ENCODE assay signal across 1 cellular context in the genomic region with DNA sequence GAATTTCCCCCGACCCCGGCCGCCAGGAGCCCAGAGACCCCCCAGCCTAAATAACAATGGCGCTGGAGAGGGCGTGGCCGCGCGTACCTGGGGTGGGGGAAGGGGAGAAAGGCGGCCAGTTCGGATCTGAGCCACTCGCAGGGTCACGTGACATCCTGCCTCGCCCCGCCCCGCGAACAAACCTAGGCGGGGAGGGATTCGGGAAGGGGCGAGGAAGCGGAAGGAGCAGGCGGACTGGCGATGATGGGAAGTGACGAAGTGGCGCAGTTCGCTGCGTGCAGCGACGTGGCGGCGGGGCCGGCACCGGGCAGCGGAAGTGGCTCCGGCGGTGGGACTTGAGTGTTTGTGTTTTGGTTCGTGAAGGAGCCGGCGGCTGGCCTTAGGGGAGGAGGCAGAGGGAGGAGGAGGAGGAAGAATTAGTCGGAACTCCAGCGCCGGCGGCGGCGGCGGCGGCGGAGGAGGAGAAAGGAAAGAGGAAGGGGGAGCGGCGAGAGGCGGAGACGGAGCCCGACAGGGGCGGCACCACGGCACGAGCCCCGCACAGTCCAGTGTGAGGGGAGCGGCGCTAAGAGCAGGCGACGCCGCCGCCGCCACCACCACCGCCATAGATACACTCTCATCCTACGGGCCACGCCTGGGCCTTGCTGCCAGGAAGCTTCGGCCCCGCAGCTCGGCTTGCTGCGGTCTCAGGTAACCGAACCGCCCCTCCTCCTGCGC.
TF ChIP-seq lines count a peak whose summit lies in the region.

A gene with protein sequence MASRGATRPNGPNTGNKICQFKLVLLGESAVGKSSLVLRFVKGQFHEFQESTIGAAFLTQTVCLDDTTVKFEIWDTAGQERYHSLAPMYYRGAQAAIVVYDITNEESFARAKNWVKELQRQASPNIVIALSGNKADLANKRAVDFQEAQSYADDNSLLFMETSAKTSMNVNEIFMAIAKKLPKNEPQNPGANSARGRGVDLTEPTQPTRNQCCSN (plus strand): TSS at position 266 of the 717 bp plus-strand sequence. CDS start 3,802 bp downstream, outside the sequence.

TF ChIP-seq in HepG2, 621 proteins besides CTCF, POLR2A, EP300 and RAD21 (continued from another document and continues in another):
- TF ChIP-seq, protein P1, sequence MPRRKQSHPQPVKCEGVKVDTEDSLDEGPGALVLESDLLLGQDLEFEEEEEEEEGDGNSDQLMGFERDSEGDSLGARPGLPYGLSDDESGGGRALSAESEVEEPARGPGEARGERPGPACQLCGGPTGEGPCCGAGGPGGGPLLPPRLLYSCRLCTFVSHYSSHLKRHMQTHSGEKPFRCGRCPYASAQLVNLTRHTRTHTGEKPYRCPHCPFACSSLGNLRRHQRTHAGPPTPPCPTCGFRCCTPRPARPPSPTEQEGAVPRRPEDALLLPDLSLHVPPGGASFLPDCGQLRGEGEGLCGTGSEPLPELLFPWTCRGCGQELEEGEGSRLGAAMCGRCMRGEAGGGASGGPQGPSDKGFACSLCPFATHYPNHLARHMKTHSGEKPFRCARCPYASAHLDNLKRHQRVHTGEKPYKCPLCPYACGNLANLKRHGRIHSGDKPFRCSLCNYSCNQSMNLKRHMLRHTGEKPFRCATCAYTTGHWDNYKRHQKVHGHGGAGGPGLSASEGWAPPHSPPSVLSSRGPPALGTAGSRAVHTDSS (CRISPR knock-in tag; conservative IDR thresholded peaks at IDR 0.05) = no peak
- TF ChIP-seq ZNF292 (CRISPR knock-in tag; IDR thresholded peaks at IDR 0.05; ENCODE audit: borderline replicate concordance, low read depth) = peak; percentile 35; the same call in 1 of the 2 replicates
- TF ChIP-seq, protein P2, sequence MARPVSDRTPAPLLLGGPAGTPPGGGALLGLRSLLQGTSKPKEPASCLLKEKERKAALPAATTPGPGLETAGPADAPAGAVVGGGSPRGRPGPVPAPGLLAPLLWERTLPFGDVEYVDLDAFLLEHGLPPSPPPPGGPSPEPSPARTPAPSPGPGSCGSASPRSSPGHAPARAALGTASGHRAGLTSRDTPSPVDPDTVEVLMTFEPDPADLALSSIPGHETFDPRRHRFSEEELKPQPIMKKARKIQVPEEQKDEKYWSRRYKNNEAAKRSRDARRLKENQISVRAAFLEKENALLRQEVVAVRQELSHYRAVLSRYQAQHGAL (CRISPR knock-in tag; IDR thresholded peaks at IDR 0.05; ENCODE audit: not compliant biosample characterization) = no peak
- TF ChIP-seq HOXD1 (CRISPR knock-in tag; IDR thresholded peaks at IDR 0.05) = 0 out of 2 replicates have a peak, but pooled peaks have one; percentile 30
- no peak for TF ChIP-seq JDP2 (CRISPR knock-in tag; IDR thresholded peaks at IDR 0.05; ENCODE audit: borderline replicate concordance)
- TF ChIP-seq ZNF530 (CRISPR knock-in tag; IDR thresholded peaks at IDR 0.05; ENCODE audit: low read depth) = no peak
- TF ChIP-seq AGO2 (optimal IDR thresholded peaks at IDR 0.05; ENCODE audit: low read depth, low read length) = peak; percentile 87
- peak; percentile 55; the same call in 1 of the 2 replicates for TF ChIP-seq MYC (CRISPR knock-in tag; IDR thresholded peaks at IDR 0.05; ENCODE audit: borderline replicate concordance)
- TF ChIP-seq ZFP36L2 (CRISPR knock-in tag; IDR thresholded peaks at IDR 0.05) = no peak
- TF ChIP-seq ZNF20 (CRISPR knock-in tag; IDR thresholded peaks at IDR 0.05) = no peak
- peak; percentile 18; the same call in 1 of the 2 replicates for TF ChIP-seq ZNF644 (CRISPR knock-in tag; IDR thresholded peaks at IDR 0.05; ENCODE audit: low read depth)
- peak; percentile 41 for TF ChIP-seq U2AF1 (optimal IDR thresholded peaks at IDR 0.05; ENCODE audit: low read depth, low read length)
- TF ChIP-seq TBL1XR1 (IDR thresholded peaks at IDR 0.05; ENCODE audit: borderline replicate concordance, low read length, partially characterized antibody) = peak; percentile 52
- no peak for TF ChIP-seq MTA1 (CRISPR knock-in tag; IDR thresholded peaks at IDR 0.05; ENCODE audit: borderline replicate concordance)
- TF ChIP-seq, protein P3, sequence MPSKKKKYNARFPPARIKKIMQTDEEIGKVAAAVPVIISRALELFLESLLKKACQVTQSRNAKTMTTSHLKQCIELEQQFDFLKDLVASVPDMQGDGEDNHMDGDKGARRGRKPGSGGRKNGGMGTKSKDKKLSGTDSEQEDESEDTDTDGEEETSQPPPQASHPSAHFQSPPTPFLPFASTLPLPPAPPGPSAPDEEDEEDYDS (CRISPR knock-in tag; IDR thresholded peaks at IDR 0.05) = peak; percentile 85
- peak; percentile 56; the same call in 1 of the 2 replicates for TF ChIP-seq ZNF263 (CRISPR knock-in tag; IDR thresholded peaks at IDR 0.05)
- no peak for TF ChIP-seq MBNL3 (CRISPR knock-in tag; conservative IDR thresholded peaks at IDR 0.05)
- TF ChIP-seq HIVEP1 (CRISPR knock-in tag; IDR thresholded peaks at IDR 0.05) = no peak
- no peak for TF ChIP-seq MED13 (CRISPR knock-in tag; IDR thresholded peaks at IDR 0.05)
- TF ChIP-seq TEAD3 (CRISPR knock-in tag; optimal IDR thresholded peaks at IDR 0.05; ENCODE audit: borderline replicate concordance) = peak; percentile 61
- TF ChIP-seq U2AF2 (IDR thresholded peaks at IDR 0.05; ENCODE audit: low read depth, low read length) = no peak
- no peak for TF ChIP-seq SMYD3 (CRISPR knock-in tag; IDR thresholded peaks at IDR 0.05)
- no peak for TF ChIP-seq ZNF484 (CRISPR knock-in tag; IDR thresholded peaks at IDR 0.05; ENCODE audit: borderline replicate concordance, low read depth)
- TF ChIP-seq CREM (IDR thresholded peaks at IDR 0.05) = peak; percentile 91
- TF ChIP-seq CREM (CRISPR knock-in tag; IDR thresholded peaks at IDR 0.05) = no peak
- TF ChIP-seq YY1 (IDR thresholded peaks at IDR 0.05; ENCODE audit: insufficient read depth, insufficient replicate concordance, low read depth, low read length) = peak; percentile 92
- TF ChIP-seq ZNF841 (CRISPR knock-in tag; IDR thresholded peaks at IDR 0.05; ENCODE audit: borderline replicate concordance) = no peak
- TF ChIP-seq ZNF850 (CRISPR knock-in tag; conservative IDR thresholded peaks at IDR 0.05) = no peak
- no peak for TF ChIP-seq ZNF772 (CRISPR knock-in tag; IDR thresholded peaks at IDR 0.05)
- TF ChIP-seq SNAPC2 (CRISPR knock-in tag; IDR thresholded peaks at IDR 0.05) = no peak
- TF ChIP-seq CCAR2 (optimal IDR thresholded peaks at IDR 0.05; ENCODE audit: low read depth, low read length) = no peak
- TF ChIP-seq NCOA5 (CRISPR knock-in tag; IDR thresholded peaks at IDR 0.05) = no peak
- no peak for TF ChIP-seq ZNF7 (CRISPR knock-in tag; IDR thresholded peaks at IDR 0.05)
- TF ChIP-seq IRX3 (CRISPR knock-in tag; IDR thresholded peaks at IDR 0.05; ENCODE audit: borderline replicate concordance, low read depth) = no peak
- TF ChIP-seq RBFOX2 (IDR thresholded peaks at IDR 0.05; ENCODE audit: low read depth, low read length) = peak; percentile 96
- TF ChIP-seq HNRNPH1 (optimal IDR thresholded peaks at IDR 0.05; ENCODE audit: low read depth, low read length) = no peak
- no peak for TF ChIP-seq ATF7 (IDR thresholded peaks at IDR 0.05)
- no peak for TF ChIP-seq ATF7 (CRISPR knock-in tag; IDR thresholded peaks at IDR 0.05)
- TF ChIP-seq RNF2 (conservative IDR thresholded peaks at IDR 0.05; ENCODE audit: low read depth) = no peak
- TF ChIP-seq GLI4 (CRISPR knock-in tag; IDR thresholded peaks at IDR 0.05; ENCODE audit: borderline replicate concordance) = no peak
- TF ChIP-seq ZNF468 (CRISPR knock-in tag; IDR thresholded peaks at IDR 0.05) = no peak
- TF ChIP-seq PCBP2 (optimal IDR thresholded peaks at IDR 0.05; ENCODE audit: low read depth, low read length, poor library complexity, severe bottlenecking) = no peak
- 0 out of 2 replicates have a peak, but pooled peaks have one; percentile 22 for TF ChIP-seq ZNF264 (CRISPR knock-in tag; IDR thresholded peaks at IDR 0.05)
- TF ChIP-seq SRF (IDR thresholded peaks at IDR 0.05; ENCODE audit: low read depth, low read length) = no peak
- TF ChIP-seq KAT7 (CRISPR knock-in tag; IDR thresholded peaks at IDR 0.05; ENCODE audit: borderline replicate concordance) = peak; percentile 85; the same call in 1 of the 2 replicates
- TF ChIP-seq ZNF619 (CRISPR knock-in tag; IDR thresholded peaks at IDR 0.05) = no peak
- TF ChIP-seq WIZ (CRISPR knock-in tag; IDR thresholded peaks at IDR 0.05) = no peak
- no peak for TF ChIP-seq PHF21A (CRISPR knock-in tag; IDR thresholded peaks at IDR 0.05)
- TF ChIP-seq BORCS8-MEF2B (CRISPR knock-in tag; IDR thresholded peaks at IDR 0.05) = no peak
- 0 out of 2 replicates have a peak, but pooled peaks have one; percentile 1 for TF ChIP-seq REPIN1 (CRISPR knock-in tag; IDR thresholded peaks at IDR 0.05; ENCODE audit: borderline replicate concordance, low read depth)
- TF ChIP-seq ZNF557 (CRISPR knock-in tag; IDR thresholded peaks at IDR 0.05) = 0 out of 2 replicates have a peak, but pooled peaks have one; percentile 82
- TF ChIP-seq FOSL2 (CRISPR knock-in tag; IDR thresholded peaks at IDR 0.05) = no peak
- TF ChIP-seq KLF16 (CRISPR knock-in tag; IDR thresholded peaks at IDR 0.05) = peak in 1 of 2 experiments; percentile 59; a peak in 1 of 4 replicates
- TF ChIP-seq KDM4B (CRISPR knock-in tag; IDR thresholded peaks at IDR 0.05) = no peak; the same call in 1 of the 2 replicates
- TF ChIP-seq HNRNPLL (IDR thresholded peaks at IDR 0.05; ENCODE audit: low read depth, low read length, poor library complexity, severe bottlenecking) = peak; percentile 87
- no peak for TF ChIP-seq ZBTB8A (CRISPR knock-in tag; IDR thresholded peaks at IDR 0.05; ENCODE audit: borderline replicate concordance, low read depth)
- no peak for TF ChIP-seq KAT2B (IDR thresholded peaks at IDR 0.05; ENCODE audit: borderline replicate concordance, low read depth, low read length)
- TF ChIP-seq ZFYVE20 (CRISPR knock-in tag; IDR thresholded peaks at IDR 0.05; ENCODE audit: borderline replicate concordance, low read depth) = no peak
- TF ChIP-seq GABPB1 (CRISPR knock-in tag; IDR thresholded peaks at IDR 0.05) = peak; percentile 98
- TF ChIP-seq, protein P4, sequence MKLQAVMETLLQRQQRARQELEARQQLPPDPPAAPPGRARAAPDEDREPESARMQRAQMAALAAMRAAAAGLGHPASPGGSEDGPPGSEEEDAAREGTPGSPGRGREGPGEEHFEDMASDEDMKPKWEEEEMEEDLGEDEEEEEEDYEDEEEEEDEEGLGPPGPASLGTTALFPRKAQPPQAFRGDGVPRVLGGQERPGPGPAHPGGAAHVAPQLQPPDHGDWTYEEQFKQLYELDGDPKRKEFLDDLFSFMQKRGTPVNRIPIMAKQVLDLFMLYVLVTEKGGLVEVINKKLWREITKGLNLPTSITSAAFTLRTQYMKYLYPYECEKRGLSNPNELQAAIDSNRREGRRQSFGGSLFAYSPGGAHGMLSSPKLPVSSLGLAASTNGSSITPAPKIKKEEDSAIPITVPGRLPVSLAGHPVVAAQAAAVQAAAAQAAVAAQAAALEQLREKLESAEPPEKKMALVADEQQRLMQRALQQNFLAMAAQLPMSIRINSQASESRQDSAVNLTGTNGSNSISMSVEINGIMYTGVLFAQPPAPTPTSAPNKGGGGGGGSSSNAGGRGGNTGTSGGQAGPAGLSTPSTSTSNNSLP (IDR thresholded peaks at IDR 0.05; ENCODE audit: low read depth, low read length) = peak; percentile 19; the same call in 1 of the 2 replicates
- TF ChIP-seq GTF2F1 (IDR thresholded peaks at IDR 0.05; ENCODE audit: low read length) = peak; percentile 80; the same call in 1 of the 2 replicates
- peak; percentile 60; the same call in 1 of the 2 replicates for TF ChIP-seq ZNF709 (CRISPR knock-in tag; IDR thresholded peaks at IDR 0.05)
- no peak; the same call in none of the 2 replicates for TF ChIP-seq ZNF33B (CRISPR knock-in tag; IDR thresholded peaks at IDR 0.05)
- TF ChIP-seq ZNF136 (CRISPR knock-in tag; IDR thresholded peaks at IDR 0.05; ENCODE audit: low read depth) = no peak
- no peak for TF ChIP-seq ZNF552 (CRISPR knock-in tag; IDR thresholded peaks at IDR 0.05; ENCODE audit: borderline replicate concordance)
- 0 out of 2 replicates have a peak, but pooled peaks have one; percentile 44 for TF ChIP-seq DNMT3B (CRISPR knock-in tag; conservative IDR thresholded peaks at IDR 0.05)
- no peak for TF ChIP-seq THYN1 (CRISPR knock-in tag; IDR thresholded peaks at IDR 0.05; ENCODE audit: borderline replicate concordance, low read depth)
- TF ChIP-seq ZNF549 (CRISPR knock-in tag; IDR thresholded peaks at IDR 0.05) = no peak
- TF ChIP-seq HNF4G (IDR thresholded peaks at IDR 0.05; ENCODE audit: borderline replicate concordance, low read depth, low read length) = no peak; the same call in 1 of the 2 replicates
- TF ChIP-seq HNF4G (CRISPR knock-in tag; IDR thresholded peaks at IDR 0.05; ENCODE audit: borderline replicate concordance, low read depth) = no peak; the same call in 1 of the 2 replicates
- TF ChIP-seq, protein P5, sequence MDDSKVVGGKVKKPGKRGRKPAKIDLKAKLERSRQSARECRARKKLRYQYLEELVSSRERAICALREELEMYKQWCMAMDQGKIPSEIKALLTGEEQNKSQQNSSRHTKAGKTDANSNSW (CRISPR knock-in tag; IDR thresholded peaks at IDR 0.05; ENCODE audit: borderline replicate concordance) = no peak
- TF ChIP-seq, protein P6, sequence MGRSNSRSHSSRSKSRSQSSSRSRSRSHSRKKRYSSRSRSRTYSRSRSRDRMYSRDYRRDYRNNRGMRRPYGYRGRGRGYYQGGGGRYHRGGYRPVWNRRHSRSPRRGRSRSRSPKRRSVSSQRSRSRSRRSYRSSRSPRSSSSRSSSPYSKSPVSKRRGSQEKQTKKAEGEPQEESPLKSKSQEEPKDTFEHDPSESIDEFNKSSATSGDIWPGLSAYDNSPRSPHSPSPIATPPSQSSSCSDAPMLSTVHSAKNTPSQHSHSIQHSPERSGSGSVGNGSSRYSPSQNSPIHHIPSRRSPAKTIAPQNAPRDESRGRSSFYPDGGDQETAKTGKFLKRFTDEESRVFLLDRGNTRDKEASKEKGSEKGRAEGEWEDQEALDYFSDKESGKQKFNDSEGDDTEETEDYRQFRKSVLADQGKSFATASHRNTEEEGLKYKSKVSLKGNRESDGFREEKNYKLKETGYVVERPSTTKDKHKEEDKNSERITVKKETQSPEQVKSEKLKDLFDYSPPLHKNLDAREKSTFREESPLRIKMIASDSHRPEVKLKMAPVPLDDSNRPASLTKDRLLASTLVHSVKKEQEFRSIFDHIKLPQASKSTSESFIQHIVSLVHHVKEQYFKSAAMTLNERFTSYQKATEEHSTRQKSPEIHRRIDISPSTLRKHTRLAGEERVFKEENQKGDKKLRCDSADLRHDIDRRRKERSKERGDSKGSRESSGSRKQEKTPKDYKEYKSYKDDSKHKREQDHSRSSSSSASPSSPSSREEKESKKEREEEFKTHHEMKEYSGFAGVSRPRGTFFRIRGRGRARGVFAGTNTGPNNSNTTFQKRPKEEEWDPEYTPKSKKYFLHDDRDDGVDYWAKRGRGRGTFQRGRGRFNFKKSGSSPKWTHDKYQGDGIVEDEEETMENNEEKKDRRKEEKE (IDR thresholded peaks at IDR 0.05) = no peak
